In genomic region chr2:2673406-2673805, GRCh38 we compare ENCODE assay signal across 28 cellular contexts.
"Had no signal": no experiment of that assay in that cellular context is flagged by ENCODE, and none has a peak within 500 bp of the region (broad histone marks: within the 10 kb centered on the region; RNA-seq: fewer than 3 reads in every experiment).

No MANE protein-coding gene starts in this region.

- H2AFZ ChIP-seq: neural progenitor cell, parathyroid adenoma had no signal

- DNase-seq: naive thymus-derived CD4-positive, alpha-beta T cell; natural killer cell; occipital lobe; ovary; psoas muscle; right cardiac atrium; right lobe of liver; sigmoid colon; stimulated activated CD4-positive, alpha-beta T cell treated with anti-CD3 and anti-CD28 coated beads, Interleukin-15, amount 100 ng/mL, for 24 hours; stimulated activated CD4-positive, alpha-beta T cell treated with anti-CD3 and anti-CD28 coated beads, Interleukin-2, amount 100 ng/mL, for 24 hours; stimulated activated CD4-positive, alpha-beta T cell treated with anti-CD3 and anti-CD28 coated beads, Interleukin-2, amount 100 ng/mL, for 48 hours; stimulated activated CD4-positive, alpha-beta T cell treated with anti-CD3 and anti-CD28 coated beads, Interleukin-4, amount 100 ng/mL, for 24 hours; stimulated activated naive B cell treated with anti-CD40 and anti-IgM and Interleukin-4, amounts not matched to agents 10 μg/mL and 1 μg/mL and 100 μg/mL, for 72 hours; stimulated activated naive CD4-positive, alpha-beta T cell treated with Interleukin-2 at 50 U/mL for 16 hours; stomach; thyroid gland; upper lobe of right lung; uterus had no signal

- ATAC-seq: naive thymus-derived CD4-positive, alpha-beta T cell; natural killer cell; right cardiac atrium; right lobe of liver; stimulated activated effector memory CD8-positive, alpha-beta T cell treated with anti-CD3 and anti-CD28 coated beads, Interleukin-12 subunit alpha, Interleukin-12 subunit beta, amount 100 ng/mL, for 72 hours; stimulated activated naive B cell treated with anti-CD40 and anti-IgM and Interleukin-4, amounts not matched to agents 10 μg/mL and 1 μg/mL and 100 μg/mL, for 72 hours; upper lobe of right lung had no signal

- H3K36me3 Mint-ChIP-seq: naive thymus-derived CD4-positive, alpha-beta T cell; natural killer cell; stimulated activated effector memory CD8-positive, alpha-beta T cell treated with anti-CD3 and anti-CD28 coated beads, Interleukin-12 subunit alpha, Interleukin-12 subunit beta, amount 100 ng/mL, for 72 hours; stimulated activated naive B cell treated with anti-CD40 and anti-IgM and Interleukin-4, amounts not matched to agents 10 μg/mL and 1 μg/mL and 100 μg/mL, for 72 hours; type B pancreatic cell had no signal

- H3K4me3 Mint-ChIP-seq: naive thymus-derived CD4-positive, alpha-beta T cell; natural killer cell; nephron; neural progenitor cell; stimulated activated effector memory CD8-positive, alpha-beta T cell treated with anti-CD3 and anti-CD28 coated beads, Interleukin-12 subunit alpha, Interleukin-12 subunit beta, amount 100 ng/mL, for 72 hours; stimulated activated naive B cell treated with anti-CD40 and anti-IgM and Interleukin-4, amounts not matched to agents 10 μg/mL and 1 μg/mL and 100 μg/mL, for 72 hours; stimulated activated naive CD8-positive, alpha-beta T cell treated with anti-CD3 and anti-CD28 coated beads, Interleukin-15, Interleukin-2, amounts not matched to agents 100 ng/mL and 50 ng/mL, for 24 hours; type B pancreatic cell had no signal

- H3K27me3 Mint-ChIP-seq: naive thymus-derived CD4-positive, alpha-beta T cell; stimulated activated naive CD8-positive, alpha-beta T cell treated with anti-CD3 and anti-CD28 coated beads, Interleukin-15, Interleukin-2, amounts not matched to agents 100 ng/mL and 50 ng/mL, for 24 hours; type B pancreatic cell had no signal

- H3K36me3 ChIP-seq: neural progenitor cell, ovary, right lobe of liver, sigmoid colon, stomach, thoracic aorta, thyroid gland, tibial nerve, upper lobe of right lung, uterus had no signal

- H3K79me2 ChIP-seq: parathyroid adenoma had no signal

- H3K9me3 Mint-ChIP-seq: natural killer cell; nephron; stimulated activated naive CD8-positive, alpha-beta T cell treated with anti-CD3 and anti-CD28 coated beads, Interleukin-15, Interleukin-2, amounts not matched to agents 100 ng/mL and 50 ng/mL, for 24 hours had no signal

- H3K4me2 ChIP-seq: neural progenitor cell had no signal

- H3K9me3 ChIP-seq: ovary, psoas muscle, right lobe of liver, sigmoid colon, stomach, thoracic aorta, thyroid gland, tibial nerve, upper lobe of right lung, uterus had no signal

- H3K4me1 ChIP-seq: neural progenitor cell, parathyroid adenoma, right lobe of liver, sigmoid colon, stomach, thyroid gland, tibial nerve, upper lobe of right lung, uterus had no signal

- H3K4me1 Mint-ChIP-seq: naive thymus-derived CD4-positive, alpha-beta T cell; natural killer cell; stimulated activated effector memory CD8-positive, alpha-beta T cell treated with anti-CD3 and anti-CD28 coated beads, Interleukin-12 subunit alpha, Interleukin-12 subunit beta, amount 100 ng/mL, for 72 hours; stimulated activated naive B cell treated with anti-CD40 and anti-IgM and Interleukin-4, amounts not matched to agents 10 μg/mL and 1 μg/mL and 100 μg/mL, for 72 hours had no signal

- H3K4me3 ChIP-seq: neural progenitor cell, ovary, psoas muscle, right lobe of liver, sigmoid colon, skin epidermis, stomach, thoracic aorta, thyroid gland, tibial nerve, upper lobe of right lung, uterus had no signal

- H3K27me3 ChIP-seq: neural progenitor cell, ovary, right lobe of liver, sigmoid colon, stomach, thyroid gland, tibial nerve, upper lobe of right lung, uterus had no signal

- H3K9ac ChIP-seq: neural progenitor cell, parathyroid adenoma had no signal

- H3K27ac ChIP-seq: neural progenitor cell, ovary, parathyroid adenoma, psoas muscle, right lobe of liver, sigmoid colon, skin epidermis, stomach, thoracic aorta, thyroid gland, tibial nerve, upper lobe of right lung, uterus had no signal

- H3K27ac Mint-ChIP-seq: naive thymus-derived CD4-positive, alpha-beta T cell; natural killer cell; neural progenitor cell; progenitor cell of endocrine pancreas; stimulated activated effector memory CD8-positive, alpha-beta T cell treated with anti-CD3 and anti-CD28 coated beads, Interleukin-12 subunit alpha, Interleukin-12 subunit beta, amount 100 ng/mL, for 72 hours; stimulated activated naive B cell treated with anti-CD40 and anti-IgM and Interleukin-4, amounts not matched to agents 10 μg/mL and 1 μg/mL and 100 μg/mL, for 72 hours; stimulated activated naive CD8-positive, alpha-beta T cell treated with anti-CD3 and anti-CD28 coated beads, Interleukin-15, Interleukin-2, amounts not matched to agents 100 ng/mL and 50 ng/mL, for 24 hours; type B pancreatic cell had no signal
